ENCODE assay signal across 10 cellular contexts in genomic region chr5:168076561-168076991, GRCh38.
DNase-seq lines count a peak whose midpoint lies in the region; ATAC-seq, FAIRE-seq and TF ChIP-seq lines count a peak whose summit lies in the region.
"Had no signal": no experiment of that assay in that cellular context is flagged by ENCODE, and none has a peak within 500 bp of the region (broad histone marks: within the 10 kb centered on the region; RNA-seq: fewer than 3 reads in every experiment).

No MANE protein-coding gene starts in this region.

- H2AK9ac ChIP-seq in IMR-90 (replicated peaks; ENCODE audit: low read depth, low read length, poor library complexity): peak overlapping the region; percentile 70

- no peak overlapping the region for H2BK120ac ChIP-seq in IMR-90 (ENCODE audit: low read depth, low read length)

- H3K36me3 Mint-ChIP-seq in activated CD4-positive, alpha-beta T cell treated with anti-CD3 and anti-CD28 coated beads for 36 hours (ENCODE audit: low read depth): no peaks in the 10 kb centered on the region
- H3K36me3 Mint-ChIP-seq in neural progenitor cell: peaks cover 11% of the 10 kb centered on the region
- H3K36me3 Mint-ChIP-seq: CD4-positive, CD25-positive, alpha-beta regulatory T cell; natural killer cell treated with Interleukin-12 subunit alpha and Interleukin-12 subunit beta and Interleukin-15 and Interleukin-18, amount 100 ng/mL, for 72 hours had no signal

- no peaks in the 10 kb centered on the region for H3K9me3 Mint-ChIP-seq in activated CD4-positive, alpha-beta T cell treated with anti-CD3 and anti-CD28 coated beads for 36 hours (ENCODE audit: low read depth)
- H3K9me3 Mint-ChIP-seq in neural progenitor cell: peaks cover 18% of the 10 kb centered on the region
- H3K9me3 Mint-ChIP-seq: natural killer cell treated with Interleukin-12 subunit alpha and Interleukin-12 subunit beta and Interleukin-15 and Interleukin-18, amount 100 ng/mL, for 72 hours had no signal

- no TSS peak for BruUV-seq in IMR-90 (replicated peaks; lab: Mats Ljungman, UMichigan)

- in situ Hi-C loops in IMR-90 (cut with MboI; ENCODE audit: low sequenced_read_pairs): no loop called here

- no peak overlapping the region for H3K4me2 ChIP-seq in IMR-90 (ENCODE audit: low read depth, low read length)
- H3K4me2 ChIP-seq in neural progenitor cell: no peak overlapping the region

- intact Hi-C loops in activated CD4-positive, alpha-beta T cell treated with anti-CD3 and anti-CD28 coated beads for 36 hours (cut with DNase I, micrococcal nuclease): no loop called here
- intact Hi-C loops in IMR-90 (cut with micrococcal nuclease): loop anchor here (1.0 kb wide), 1 partner anchor 494 kb away; no protein-coding TSS in a partner anchor

- H4K20me1 ChIP-seq in IMR-90 (ENCODE audit: insufficient read depth, low read length) (no peaks in the 10 kb centered on the region), neural progenitor cell (ENCODE audit: low read depth) (no peaks in the 10 kb centered on the region)

- no peak overlapping the region for H3K4ac ChIP-seq in IMR-90 (ENCODE audit: low read depth, low read length)

- H3K27me3 Mint-ChIP-seq in activated CD4-positive, alpha-beta T cell treated with anti-CD3 and anti-CD28 coated beads for 36 hours: no peaks in the 10 kb centered on the region
- no peaks in the 10 kb centered on the region for H3K27me3 Mint-ChIP-seq in neural progenitor cell (ENCODE audit: insufficient read depth, low read depth)

- no peak overlapping the region for H3K9ac ChIP-seq in IMR-90 (ENCODE audit: low read depth, low read length)
- no peak overlapping the region for H3K9ac ChIP-seq in neural progenitor cell

- ATAC-seq in activated CD4-positive, alpha-beta T cell treated with anti-CD3 and anti-CD28 coated beads for 36 hours: no peak
- ATAC-seq in IMR-90 (ENCODE audit: low read depth) (peak; percentile 65), GM19324 (IDR thresholded peaks at IDR 0.05; ENCODE audit: low FRiP score, unreplicated experiment) (no peak), HG03460 (IDR thresholded peaks at IDR 0.05; ENCODE audit: unreplicated experiment) (no peak)

- POLR2A ChIA-PET in activated CD4-positive, alpha-beta T cell treated with anti-CD3 and anti-CD28 coated beads for 36 hours (lab: Charles Lee): no interaction called here
- POLR2A ChIA-PET in IMR-90 (lab: Charles Lee; ENCODE audit: unreplicated experiment): no interaction called here

- H3F3A ChIP-seq in neural progenitor cell (ENCODE audit: low read depth): no peaks in the 10 kb centered on the region

- no peak overlapping the region for H2BK15ac ChIP-seq in IMR-90 (ENCODE audit: low read depth, low read length)

- dilution Hi-C loops in IMR-90 (cut with HindIII; ENCODE audit: low sequenced_read_pairs, unreplicated experiment): no loop called here

- H2AK5ac ChIP-seq in IMR-90 (ENCODE audit: low read depth, low read length): no peak overlapping the region

- H4K91ac ChIP-seq in IMR-90 (ENCODE audit: insufficient read depth, low read depth, low read length): no peak overlapping the region

- no peak overlapping the region for H3K27ac Mint-ChIP-seq in activated CD4-positive, alpha-beta T cell treated with anti-CD3 and anti-CD28 coated beads for 36 hours
- no peak overlapping the region for H3K27ac Mint-ChIP-seq in neural progenitor cell
- H3K27ac Mint-ChIP-seq: CD4-positive, CD25-positive, alpha-beta regulatory T cell; natural killer cell treated with Interleukin-12 subunit alpha and Interleukin-12 subunit beta and Interleukin-15 and Interleukin-18, amount 100 ng/mL, for 72 hours had no signal

- H3K18ac ChIP-seq in IMR-90 (ENCODE audit: low read depth, low read length): no peak overlapping the region

- H3K14ac ChIP-seq in IMR-90 (replicated peaks; ENCODE audit: low read depth, low read length): no peak overlapping the region

- H2BK5ac ChIP-seq in IMR-90 (ENCODE audit: low read depth, low read length, poor library complexity, severe bottlenecking): no peak overlapping the region

- H3K9me1 ChIP-seq in IMR-90 (ENCODE audit: insufficient read depth, low read length): no peaks in the 10 kb centered on the region

- no peak for TF ChIP-seq POLR2A in IMR-90 (IDR thresholded peaks at IDR 0.05; ENCODE audit: low read depth, low read length)

- FAIRE-seq in bronchial epithelial cell (lab: Jason Lieb, UNC): no peak

- no peak overlapping the region for H4K8ac ChIP-seq in IMR-90 (ENCODE audit: low read depth in 2 of 2, low read length in 2 of 2)

- H3K27me3 ChIP-seq in IMR-90 (ENCODE audit: control insufficient read depth, insufficient read depth, low read length) (no peaks in the 10 kb centered on the region), bronchial epithelial cell (ENCODE audit: control insufficient read depth, insufficient read depth, low read length) (no peaks in the 10 kb centered on the region), neural progenitor cell (no peaks in the 10 kb centered on the region)

- DNase-seq in activated CD4-positive, alpha-beta T cell treated with anti-CD3 and anti-CD28 coated beads for 36 hours: peak; percentile 46
- DNase-seq in activated CD4-positive, alpha-beta T cell treated with anti-CD3 and anti-CD28 coated beads, Interleukin-2, amount 50 U/mL, for 1 hour: no peak
- DNase-seq in IMR-90: peak; percentile 13
- no peak for DNase-seq in bronchial epithelial cell (ENCODE audit: low read depth)
- peak; percentile 73 for DNase-seq in neural progenitor cell (ENCODE audit: low spot score)
- DNase-seq in DMS79 (lab: John Stamatoyannopoulos, UW): no peak
- DNase-seq: CD4-positive, CD25-positive, alpha-beta regulatory T cell had no signal

- H3K4me3 ChIP-seq in IMR-90 (ENCODE audit: insufficient read depth, low read depth, low read length) (no peak overlapping the region), bronchial epithelial cell (ENCODE audit: low read depth, low read length) (no peak overlapping the region), neural progenitor cell (no peak overlapping the region)

- H3K79me2 ChIP-seq in neural progenitor cell (ENCODE audit: low read depth): no peaks in the 10 kb centered on the region

- H3K4me3 Mint-ChIP-seq in activated CD4-positive, alpha-beta T cell treated with anti-CD3 and anti-CD28 coated beads for 36 hours: no peak overlapping the region
- H3K4me3 Mint-ChIP-seq in neural progenitor cell: no peak overlapping the region
- H3K4me3 Mint-ChIP-seq: CD4-positive, CD25-positive, alpha-beta regulatory T cell; natural killer cell treated with Interleukin-12 subunit alpha and Interleukin-12 subunit beta and Interleukin-15 and Interleukin-18, amount 100 ng/mL, for 72 hours had no signal

- H3K56ac ChIP-seq in IMR-90 (ENCODE audit: extremely low read depth, insufficient read depth, low read length): no peak overlapping the region

- H3K9me3 ChIP-seq in IMR-90 (ENCODE audit: control insufficient read depth, insufficient read depth, low read length) (no peaks in the 10 kb centered on the region), neural progenitor cell (ENCODE audit: low read depth) (no peaks in the 10 kb centered on the region)

- H3K79me1 ChIP-seq in IMR-90 (ENCODE audit: low read depth in 1 of 2, low read length in 2 of 2): no peaks in the 10 kb centered on the region

- H3K4me1 ChIP-seq in IMR-90 (ENCODE audit: control insufficient read depth, insufficient read depth, low read length) (no peaks in the 10 kb centered on the region), neural progenitor cell (no peaks in the 10 kb centered on the region)

- WGBS in IMR-90 (ENCODE audit: extremely low coverage in 2 of 2, insufficient read length in 1 of 2), 2 experiments: no CpG with 5 or more reads among the region's 2 CpGs

- H2AFZ ChIP-seq in IMR-90 (replicated peaks; ENCODE audit: low read length, poor library complexity) (no peak overlapping the region), neural progenitor cell (replicated peaks) (no peak overlapping the region)

- peak; percentile 49 for TF ChIP-seq RAD21 in IMR-90 (IDR thresholded peaks at IDR 0.05; ENCODE audit: low read length)

- H2BK20ac ChIP-seq in IMR-90 (ENCODE audit: low read depth, low read length): no peak overlapping the region

- H3K23ac ChIP-seq in IMR-90 (ENCODE audit: low read depth, low read length): no peak overlapping the region

- peaks cover 4% of the 10 kb centered on the region for H3K4me1 Mint-ChIP-seq in activated CD4-positive, alpha-beta T cell treated with anti-CD3 and anti-CD28 coated beads for 36 hours
- H3K4me1 Mint-ChIP-seq in neural progenitor cell: peaks cover 18% of the 10 kb centered on the region
- H3K4me1 Mint-ChIP-seq: CD4-positive, CD25-positive, alpha-beta regulatory T cell had no signal

- H3K36me3 ChIP-seq in IMR-90 (ENCODE audit: control insufficient read depth, insufficient read depth, low read length): no peaks in the 10 kb centered on the region
- no peaks in the 10 kb centered on the region for H3K36me3 ChIP-seq in bronchial epithelial cell (ENCODE audit: control insufficient read depth, insufficient read depth, low read length)
- no peaks in the 10 kb centered on the region for H3K36me3 ChIP-seq in neural progenitor cell

- H3K27ac ChIP-seq in IMR-90 (ENCODE audit: insufficient read depth, low read length) (no peak overlapping the region), neural progenitor cell (no peak overlapping the region)

- CTCF ChIA-PET in activated CD4-positive, alpha-beta T cell treated with anti-CD3 and anti-CD28 coated beads for 36 hours (lab: Charles Lee): interaction anchor here (0.7 kb wide), 1 partner anchor 219 kb away, joined by 3 read pairs; no protein-coding TSS in a partner anchor
- CTCF ChIA-PET in IMR-90 (lab: Yijun Ruan, JAX): interaction anchor here (0.6 to 1.1 kb wide), 3 partner anchors 13 to 988 kb away, joined by 3 to 4 read pairs (median 3); no protein-coding TSS in a partner anchor

- no peak overlapping the region for H4K5ac ChIP-seq in IMR-90 (ENCODE audit: low read depth, low read length)

- peak; percentile 44 for TF ChIP-seq CTCF in IMR-90 (conservative IDR thresholded peaks at IDR 0.05; ENCODE audit: low read depth, low read length)
- peak; percentile 30 for TF ChIP-seq CTCF in bronchial epithelial cell (IDR thresholded peaks at IDR 0.05; ENCODE audit: insufficient read depth, low read length, severe bottlenecking)
- peak; percentile 69 for TF ChIP-seq CTCF in neural progenitor cell (IDR thresholded peaks at IDR 0.05)

TF ChIP-seq in IMR-90, 13 proteins besides CTCF, POLR2A, EP300 and RAD21:
- TF ChIP-seq CEBPB (IDR thresholded peaks at IDR 0.05; ENCODE audit: low read depth, low read length): no peak
- no peak for TF ChIP-seq FOS (IDR thresholded peaks at IDR 0.05; ENCODE audit: low read depth, low read length)
- TF ChIP-seq NFE2L2 (IDR thresholded peaks at IDR 0.05; ENCODE audit: low read depth, low read length): no peak
- no peak for TF ChIP-seq BHLHE40 (IDR thresholded peaks at IDR 0.05; ENCODE audit: low read depth, low read length)
- no peak for TF ChIP-seq MAFK (IDR thresholded peaks at IDR 0.05; ENCODE audit: low read depth, low read length)
- TF ChIP-seq RFX5 (IDR thresholded peaks at IDR 0.05; ENCODE audit: low read depth, low read length): no peak

Comparison
In these comparisons a context has a peak if more than half of its experiments do, and no peak if none do; other contexts are left out.
1. DNase-seq: peak in activated CD4-positive, alpha-beta T cell treated with anti-CD3 and anti-CD28 coated beads for 36 hours (single experiment), IMR-90 (single experiment) and neural progenitor cell (single experiment); none in activated CD4-positive, alpha-beta T cell treated with anti-CD3 and anti-CD28 coated beads, Interleukin-2, amount 50 U/mL, for 1 hour (single experiment), bronchial epithelial cell (single experiment) and DMS79 (single experiment).
2. Peak in every context shown above with its lines, with median percentiles within 50 percentile points of each other: CTCF ChIP-seq.